8 cellular contexts compared by ENCODE assay signal in the genomic region with DNA sequence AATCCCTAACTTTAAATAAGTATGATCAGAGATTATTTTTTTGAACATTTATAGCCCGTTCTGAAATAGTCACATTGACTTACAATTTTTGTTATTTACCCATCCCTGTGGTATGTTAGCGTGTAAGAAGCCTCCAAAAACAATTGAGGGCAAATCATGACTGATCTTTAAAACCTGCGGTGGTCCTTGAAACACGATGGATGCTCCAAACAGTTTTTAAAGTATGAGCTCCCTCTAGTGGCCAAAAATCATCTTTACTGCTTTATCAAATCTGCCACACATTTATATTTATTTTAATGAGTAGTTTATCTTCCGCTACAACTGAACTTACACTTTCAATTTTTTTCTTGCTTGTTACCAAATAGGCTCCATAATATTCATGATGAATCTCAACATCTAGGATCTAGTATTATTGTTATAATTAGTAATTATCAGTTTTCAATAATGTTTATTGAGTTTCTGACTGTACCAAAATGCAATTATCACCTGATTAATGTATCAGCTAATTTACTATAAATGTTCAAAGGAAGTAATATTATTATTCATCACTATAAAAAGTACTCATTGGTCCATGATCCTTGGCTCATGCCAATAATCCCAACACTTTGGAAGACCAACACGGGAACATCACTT. TPM values are rescaled to one million over a fixed set of nuclear protein-coding genes. Genes with fewer than 3 reads are reported as not detected.
DNase-seq lines count a peak whose midpoint lies in the region; ATAC-seq lines count a peak whose summit lies in the region.

No MANE protein-coding gene starts in this region.

- no peak overlapping the region for H3K4me3 Mint-ChIP-seq in activated naive CD4-positive, alpha-beta T cell treated with anti-CD3 and anti-CD28 coated beads, Interleukin-2, amount 10 ng/mL, durations not matched to agents 7 days and 5 days

- peaks cover 5% of the 10 kb centered on the region for H3K27me3 Mint-ChIP-seq in activated naive CD4-positive, alpha-beta T cell treated with anti-CD3 and anti-CD28 coated beads, Interleukin-2, amount 10 ng/mL, durations not matched to agents 7 days and 5 days

- no peaks in the 10 kb centered on the region for H3K36me3 Mint-ChIP-seq in activated naive CD4-positive, alpha-beta T cell treated with anti-CD3 and anti-CD28 coated beads, Interleukin-2, amount 10 ng/mL, durations not matched to agents 7 days and 5 days

- DNase-seq in Ammon's horn (ENCODE audit: low spot score), result peak; percentile 51
- DNase-seq in Jurkat, Clone E6-1 (ENCODE audit: low read depth, low spot score), result peak; percentile 60
- peak; percentile 52 for DNase-seq in NOMO-1 treated with DMSO at 0.1 percent for 48 hours (lab: John Stamatoyannopoulos, UW; ENCODE audit: unreplicated experiment)
- DNase-seq in cerebellum (ENCODE audit: low spot score), result peak; percentile 57
- peak; percentile 84 for DNase-seq in medulla oblongata (ENCODE audit: extremely low spot score)
- no peak for DNase-seq in NK-92 treated with Interleukin-12 subunit alpha and Interleukin-12 subunit beta, amount 100 ng/mL, for 24 hours (lab: John Stamatoyannopoulos, UW)
- DNase-seq in activated naive CD4-positive, alpha-beta T cell treated with anti-CD3 and anti-CD28 coated beads, Interleukin-2, amount 10 ng/mL, durations not matched to agents 7 days and 5 days, result no peak

- no peak overlapping the region for H3K4me3 ChIP-seq in Jurkat, Clone E6-1 (ENCODE audit: low read length)

- H3K9me3 Mint-ChIP-seq in activated naive CD4-positive, alpha-beta T cell treated with anti-CD3 and anti-CD28 coated beads, Interleukin-2, amount 10 ng/mL, durations not matched to agents 7 days and 5 days, result no peaks in the 10 kb centered on the region

- ATAC-seq in GM18868 (IDR thresholded peaks at IDR 0.05; ENCODE audit: unreplicated experiment), result peak; percentile 66

- no peaks in the 10 kb centered on the region for H3K4me1 Mint-ChIP-seq in activated naive CD4-positive, alpha-beta T cell treated with anti-CD3 and anti-CD28 coated beads, Interleukin-2, amount 10 ng/mL, durations not matched to agents 7 days and 5 days

- no peak overlapping the region for H3K27ac Mint-ChIP-seq in activated naive CD4-positive, alpha-beta T cell treated with anti-CD3 and anti-CD28 coated beads, Interleukin-2, amount 10 ng/mL, durations not matched to agents 7 days and 5 days

- CTCF ChIA-PET in activated naive CD4-positive, alpha-beta T cell treated with anti-CD3 and anti-CD28 coated beads, Interleukin-2, amount 10 ng/mL, durations not matched to agents 7 days and 5 days (lab: Charles Lee), result interaction anchor here (0.6 to 1.7 kb wide), 6 partner anchors 9 to 297 kb away, joined by 3 to 6 read pairs (median 4); no protein-coding TSS in a partner anchor

RNA-seq across cellular contexts. Expression of a gene that starts 52.2 kb away (rescaled TPM):
- 10.9 TPM for polyA plus RNA-seq in Jurkat, Clone E6-1 (2012; ENCODE audit: insufficient read depth, insufficient read length)
- 251 TPM for total RNA-seq in cerebellum

Comparison
In these comparisons a context has a peak if more than half of its experiments do, and no peak if none do; other contexts are left out.
1. DNase-seq: peak in Ammon's horn (single experiment), Jurkat, Clone E6-1 (single experiment), NOMO-1 treated with DMSO at 0.1 percent for 48 hours (single experiment), cerebellum (single experiment) and medulla oblongata (single experiment); none in NK-92 treated with Interleukin-12 subunit alpha and Interleukin-12 subunit beta, amount 100 ng/mL, for 24 hours (single experiment) and activated naive CD4-positive, alpha-beta T cell treated with anti-CD3 and anti-CD28 coated beads, Interleukin-2, amount 10 ng/mL, durations not matched to agents 7 days and 5 days (single experiment).